Comparison of ENCODE assay signal across 8 cellular contexts in the genomic region with DNA sequence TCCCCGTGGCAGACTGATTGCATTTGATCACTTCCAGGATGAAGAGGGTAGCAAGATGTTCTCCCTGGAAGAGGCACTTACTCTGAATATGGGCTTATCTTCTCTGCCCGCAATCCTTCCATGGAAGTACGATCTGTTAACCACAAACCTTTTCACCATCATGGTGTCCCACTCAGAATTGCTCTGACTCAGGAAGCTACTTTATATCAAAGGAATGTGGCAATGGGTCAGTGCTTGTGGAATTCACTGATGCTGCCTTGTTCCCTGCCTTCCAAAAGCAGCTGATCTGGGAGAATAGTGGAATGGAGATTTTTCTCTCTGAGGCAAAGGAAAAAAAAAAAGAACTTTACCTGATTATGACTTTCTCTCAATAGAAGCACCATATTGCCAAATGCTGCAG.
DNase-seq lines count a peak whose midpoint lies in the region; FAIRE-seq and TF ChIP-seq lines count a peak whose summit lies in the region.
"Not testable (repeated sequence)": the region's sequence is repeated elsewhere in the genome, so short reads cannot be mapped to it uniquely, and the experiment has no call there.

No MANE protein-coding gene starts in this region.

- not testable (repeated sequence) for H3K4me1 ChIP-seq in GM23248 (ENCODE audit: insufficient read depth); SK-N-SH (ENCODE audit: control insufficient read depth in 1 of 2, insufficient read depth in 2 of 2, low read depth in 1 of 2, low read length in 1 of 2)

- TF ChIP-seq EP300 in SK-N-SH (IDR thresholded peaks at IDR 0.05; ENCODE audit: borderline replicate concordance in 1 of 2, low read depth in 1 of 2, low read length in 1 of 2) = not testable (repeated sequence)

- not testable (repeated sequence) for H3K4me2 ChIP-seq in GM23248 (ENCODE audit: unreplicated experiment); SK-N-SH

- FAIRE-seq in RCC 7860 (lab: Jason Lieb, UNC) = peak; percentile 93
- FAIRE-seq in bronchial epithelial cell (lab: Jason Lieb, UNC) = peak; percentile 60

- TF ChIP-seq RAD21 in SK-N-SH (IDR thresholded peaks at IDR 0.05; ENCODE audit: low read length) = not testable (repeated sequence)

- in situ Hi-C loops in ACHN (cut with HindIII; ENCODE audit: low pct_ligation_motif_present, low pct_unique_long_range_greater_than_20kb, low sequenced_read_pairs); GM23248 (cut with MboI): not testable (repeated sequence)

- H3K36me3 ChIP-seq in GM23248 (ENCODE audit: low read depth); SK-N-SH (replicated peaks in 1 of 2; ENCODE audit: control insufficient read depth in 1 of 2, insufficient read depth in 2 of 2, low read length in 1 of 2); bronchial epithelial cell (ENCODE audit: control insufficient read depth, insufficient read depth, low read length): not testable (repeated sequence)

- H3K79me2 ChIP-seq in GM23248 (ENCODE audit: insufficient read depth); SK-N-SH (ENCODE audit: insufficient read depth): not testable (repeated sequence)

- H3K27me3 ChIP-seq in GM23248 (replicated peaks; ENCODE audit: insufficient read depth); SK-N-SH (ENCODE audit: insufficient read depth); bronchial epithelial cell (ENCODE audit: control insufficient read depth, insufficient read depth, low read length): not testable (repeated sequence)

- WGBS in GM23248 (ENCODE audit: low coverage in 1 of 2, low lambda C conversion rate in 2 of 2, missing lambda C conversion rate in 2 of 2), 2 experiments = 16 to 24% methylated on average over 3 of the region's 3 CpGs
- WGBS in SK-N-SH (ENCODE audit: low lambda C conversion rate) = 19% methylated on average over 3 of the region's 3 CpGs

- not testable (repeated sequence) for H3F3A ChIP-seq in GM23248 (ENCODE audit: insufficient read depth); SK-N-SH (replicated peaks; ENCODE audit: insufficient read depth)

- not testable (repeated sequence) for H3K9ac ChIP-seq in GM23248, SK-N-SH

- H2AFZ ChIP-seq in GM23248; SK-N-SH (ENCODE audit: low read depth): not testable (repeated sequence)

- POLR2A ChIA-PET in SK-N-SH (lab: Yijun Ruan, JAX) = not testable (repeated sequence)

- DNase-seq in ACHN (peak; percentile 70), GM23248 (peak; percentile 62), HT1080 (ENCODE audit: low read depth) (peak; percentile 79), RCC 7860 (ENCODE audit: low spot score) (peak; percentile 57), glomerular visceral epithelial cell (ENCODE audit: extremely low spot score) (peak; percentile 33), stromal cell of bone marrow (ENCODE audit: low read depth) (peak; percentile 2)
- not testable (repeated sequence) for DNase-seq in SK-N-SH; bronchial epithelial cell (ENCODE audit: low read depth)

- H3K27ac ChIP-seq in GM23248 = not testable (repeated sequence)
- peak overlapping the region in 1 of 2 experiments; percentile 48; a peak in 1 of 4 replicates for H3K27ac ChIP-seq in SK-N-SH (ENCODE audit: low read depth in 2 of 2, low read length in 1 of 2)

- H4K20me1 ChIP-seq in GM23248 (ENCODE audit: insufficient read depth); SK-N-SH (ENCODE audit: insufficient read depth): not testable (repeated sequence)

- H3K9me2 ChIP-seq in GM23248 (ENCODE audit: insufficient read depth); SK-N-SH: not testable (repeated sequence)

- H3K4me3 ChIP-seq in GM23248; SK-N-SH (ENCODE audit: low read depth in 2 of 2, low read length in 1 of 2); bronchial epithelial cell (ENCODE audit: low read depth, low read length): not testable (repeated sequence)

- not testable (repeated sequence) for TF ChIP-seq CTCF in SK-N-SH (IDR thresholded peaks at IDR 0.05); bronchial epithelial cell (IDR thresholded peaks at IDR 0.05; ENCODE audit: insufficient read depth, low read length, severe bottlenecking)

- H3K9me3 ChIP-seq in GM23248 (ENCODE audit: low read depth); SK-N-SH: not testable (repeated sequence)

- CTCF ChIA-PET in SK-N-SH (lab: Yijun Ruan, JAX) = not testable (repeated sequence)

TF ChIP-seq in SK-N-SH, 30 proteins besides CTCF, POLR2A, EP300 and RAD21:
- TF ChIP-seq JUND (IDR thresholded peaks at IDR 0.05) (0 out of 2 replicates have a peak, but pooled peaks have one; percentile 7), FOSL2 (IDR thresholded peaks at IDR 0.05; ENCODE audit: borderline replicate concordance, low read depth) (peak; percentile 40; the same call in 1 of the 2 replicates)
